In the genomic region with DNA sequence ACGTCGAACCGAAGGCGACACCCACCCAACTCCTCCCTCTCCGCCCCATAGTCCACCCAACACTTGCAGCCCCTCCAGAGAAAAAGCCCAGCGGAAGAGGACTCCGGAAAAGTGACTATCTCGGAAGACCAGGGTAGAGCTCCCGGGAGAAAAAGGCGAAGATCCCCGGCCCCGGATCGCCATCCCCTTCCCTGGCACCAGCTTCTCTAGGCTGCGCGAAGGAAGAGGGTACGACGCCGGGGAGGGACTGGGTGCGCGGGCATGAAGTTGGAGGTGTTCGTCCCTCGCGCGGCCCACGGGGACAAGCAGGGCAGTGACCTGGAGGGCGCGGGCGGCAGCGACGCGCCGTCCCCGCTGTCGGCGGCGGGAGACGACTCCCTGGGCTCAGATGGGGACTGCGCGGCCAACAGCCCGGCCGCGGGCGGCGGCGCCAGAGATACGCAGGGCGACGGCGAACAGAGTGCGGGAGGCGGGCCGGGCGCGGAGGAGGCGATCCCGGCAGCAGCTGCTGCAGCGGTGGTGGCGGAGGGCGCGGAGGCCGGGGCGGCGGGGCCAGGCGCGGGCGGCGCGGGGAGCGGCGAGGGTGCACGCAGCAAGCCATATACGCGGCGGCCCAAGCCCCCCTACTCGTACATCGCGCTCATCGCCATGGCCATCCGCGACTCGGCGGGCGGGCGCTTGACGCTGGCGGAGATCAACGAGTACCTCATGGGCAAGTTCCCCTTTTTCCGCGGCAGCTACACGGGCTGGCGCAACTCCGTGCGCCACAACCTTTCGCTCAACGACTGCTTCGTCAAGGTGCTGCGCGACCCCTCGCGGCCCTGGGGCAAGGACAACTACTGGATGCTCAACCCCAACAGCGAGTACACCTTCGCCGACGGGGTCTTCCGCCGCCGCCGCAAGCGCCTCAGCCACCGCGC, we compare ENCODE assay signal across 1 cellular context.
A peak's percentile ranks its signal among the peaks of the same experiment; 100 is the strongest.
TF ChIP-seq lines count a peak whose summit lies in the region.

No MANE protein-coding gene starts in this region.

TF ChIP-seq in HepG2, 621 proteins besides CTCF, POLR2A, EP300 and RAD21 (continued from another document and continues in another):
- TF ChIP-seq, protein P1, sequence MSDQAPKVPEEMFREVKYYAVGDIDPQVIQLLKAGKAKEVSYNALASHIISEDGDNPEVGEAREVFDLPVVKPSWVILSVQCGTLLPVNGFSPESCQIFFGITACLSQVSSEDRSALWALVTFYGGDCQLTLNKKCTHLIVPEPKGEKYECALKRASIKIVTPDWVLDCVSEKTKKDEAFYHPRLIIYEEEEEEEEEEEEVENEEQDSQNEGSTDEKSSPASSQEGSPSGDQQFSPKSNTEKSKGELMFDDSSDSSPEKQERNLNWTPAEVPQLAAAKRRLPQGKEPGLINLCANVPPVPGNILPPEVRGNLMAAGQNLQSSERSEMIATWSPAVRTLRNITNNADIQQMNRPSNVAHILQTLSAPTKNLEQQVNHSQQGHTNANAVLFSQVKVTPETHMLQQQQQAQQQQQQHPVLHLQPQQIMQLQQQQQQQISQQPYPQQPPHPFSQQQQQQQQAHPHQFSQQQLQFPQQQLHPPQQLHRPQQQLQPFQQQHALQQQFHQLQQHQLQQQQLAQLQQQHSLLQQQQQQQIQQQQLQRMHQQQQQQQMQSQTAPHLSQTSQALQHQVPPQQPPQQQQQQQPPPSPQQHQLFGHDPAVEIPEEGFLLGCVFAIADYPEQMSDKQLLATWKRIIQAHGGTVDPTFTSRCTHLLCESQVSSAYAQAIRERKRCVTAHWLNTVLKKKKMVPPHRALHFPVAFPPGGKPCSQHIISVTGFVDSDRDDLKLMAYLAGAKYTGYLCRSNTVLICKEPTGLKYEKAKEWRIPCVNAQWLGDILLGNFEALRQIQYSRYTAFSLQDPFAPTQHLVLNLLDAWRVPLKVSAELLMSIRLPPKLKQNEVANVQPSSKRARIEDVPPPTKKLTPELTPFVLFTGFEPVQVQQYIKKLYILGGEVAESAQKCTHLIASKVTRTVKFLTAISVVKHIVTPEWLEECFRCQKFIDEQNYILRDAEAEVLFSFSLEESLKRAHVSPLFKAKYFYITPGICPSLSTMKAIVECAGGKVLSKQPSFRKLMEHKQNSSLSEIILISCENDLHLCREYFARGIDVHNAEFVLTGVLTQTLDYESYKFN (CRISPR knock-in tag; conservative IDR thresholded peaks at IDR 0.05) = no peak
- TF ChIP-seq TAF15 (IDR thresholded peaks at IDR 0.05; ENCODE audit: low read depth, low read length, poor library complexity, severe bottlenecking) (peak; percentile 20), HCFC1 (IDR thresholded peaks at IDR 0.05; ENCODE audit: low read depth, low read length) (no peak), JUNB (CRISPR knock-in tag; IDR thresholded peaks at IDR 0.05; ENCODE audit: borderline replicate concordance) (0 out of 2 replicates have a peak, but pooled peaks have one; percentile 22), ZNF292 (CRISPR knock-in tag; IDR thresholded peaks at IDR 0.05; ENCODE audit: borderline replicate concordance, low read depth) (no peak), MAFG (CRISPR knock-in tag; IDR thresholded peaks at IDR 0.05) (no peak), CHD4 (IDR thresholded peaks at IDR 0.05; ENCODE audit: borderline replicate concordance, low read length) (no peak), ZNF337 (CRISPR knock-in tag; IDR thresholded peaks at IDR 0.05; ENCODE audit: borderline replicate concordance, low read depth) (no peak), ZNF550 (CRISPR knock-in tag; IDR thresholded peaks at IDR 0.05; ENCODE audit: borderline replicate concordance) (no peak), U2AF2 (IDR thresholded peaks at IDR 0.05; ENCODE audit: low read depth, low read length) (no peak), FOXP1 (IDR thresholded peaks at IDR 0.05) (no peak), FOXP1 (CRISPR knock-in tag; IDR thresholded peaks at IDR 0.05) (no peak), NFATC3 (CRISPR knock-in tag; IDR thresholded peaks at IDR 0.05) (no peak), BRD4 (CRISPR knock-in tag; IDR thresholded peaks at IDR 0.05) (0 out of 2 replicates have a peak, but pooled peaks have one; percentile 13), AGO1 (IDR thresholded peaks at IDR 0.05; ENCODE audit: low read depth, low read length, poor library complexity, severe bottlenecking) (peak; percentile 68), KLF13 (CRISPR knock-in tag; IDR thresholded peaks at IDR 0.05) (no peak), HNRNPL (IDR thresholded peaks at IDR 0.05; ENCODE audit: low read depth, low read length) (0 out of 2 replicates have a peak, but pooled peaks have one; percentile 44), ZNF460 (CRISPR knock-in tag; IDR thresholded peaks at IDR 0.05; ENCODE audit: borderline replicate concordance) (no peak), SMAD9 (CRISPR knock-in tag; IDR thresholded peaks at IDR 0.05) (peak; percentile 8; the same call in 1 of the 2 replicates), AKAP8 (CRISPR knock-in tag; IDR thresholded peaks at IDR 0.05) (no peak; the same call in 1 of the 2 replicates), HNRNPLL (IDR thresholded peaks at IDR 0.05; ENCODE audit: low read depth, low read length, poor library complexity, severe bottlenecking) (peak; percentile 80), TOE1 (CRISPR knock-in tag; IDR thresholded peaks at IDR 0.05) (no peak), ZSCAN29 (CRISPR knock-in tag; conservative IDR thresholded peaks at IDR 0.05) (no peak), GABPB1 (CRISPR knock-in tag; IDR thresholded peaks at IDR 0.05) (peak; percentile 39; the same call in 1 of the 2 replicates), SIN3B (IDR thresholded peaks at IDR 0.05; ENCODE audit: low read length) (no peak; the same call in 1 of the 2 replicates), PRMT3 (CRISPR knock-in tag; IDR thresholded peaks at IDR 0.05; ENCODE audit: borderline replicate concordance, low read depth) (peak; percentile 65; the same call in 1 of the 2 replicates), STAG1 (CRISPR knock-in tag; IDR thresholded peaks at IDR 0.05) (peak; percentile 58), KLF6 (CRISPR knock-in tag; IDR thresholded peaks at IDR 0.05) (no peak), MIER2 (CRISPR knock-in tag; IDR thresholded peaks at IDR 0.05) (no peak), MZF1 (CRISPR knock-in tag; IDR thresholded peaks at IDR 0.05; ENCODE audit: borderline replicate concordance) (no peak), ZNF383 (CRISPR knock-in tag; IDR thresholded peaks at IDR 0.05; ENCODE audit: borderline replicate concordance) (no peak), ZNF629 (CRISPR knock-in tag; conservative IDR thresholded peaks at IDR 0.05) (no peak), ZNF747 (CRISPR knock-in tag; IDR thresholded peaks at IDR 0.05; ENCODE audit: borderline replicate concordance) (0 out of 2 replicates have a peak, but pooled peaks have one; percentile 64), U2AF1 (optimal IDR thresholded peaks at IDR 0.05; ENCODE audit: low read depth, low read length) (peak; percentile 79), NFE2L1 (CRISPR knock-in tag; IDR thresholded peaks at IDR 0.05; ENCODE audit: borderline replicate concordance) (no peak), ZNF326 (CRISPR knock-in tag; IDR thresholded peaks at IDR 0.05; ENCODE audit: borderline replicate concordance) (no peak), KLF15 (CRISPR knock-in tag; IDR thresholded peaks at IDR 0.05; ENCODE audit: borderline replicate concordance) (no peak), KLF12 (CRISPR knock-in tag; IDR thresholded peaks at IDR 0.05; ENCODE audit: borderline replicate concordance) (no peak), RNF2 (conservative IDR thresholded peaks at IDR 0.05; ENCODE audit: low read depth) (no peak), TBX2 (CRISPR knock-in tag; IDR thresholded peaks at IDR 0.05; ENCODE audit: borderline replicate concordance) (0 out of 2 replicates have a peak, but pooled peaks have one; percentile 25), ZNF207 (IDR thresholded peaks at IDR 0.05; ENCODE audit: borderline replicate concordance) (no peak), SALL2 (CRISPR knock-in tag; IDR thresholded peaks at IDR 0.05) (peak; percentile 65; the same call in 1 of the 2 replicates), TARDBP (CRISPR knock-in tag; IDR thresholded peaks at IDR 0.05) (no peak), ARID2 (CRISPR knock-in tag; IDR thresholded peaks at IDR 0.05; ENCODE audit: borderline replicate concordance) (no peak), ZNF572 (CRISPR knock-in tag; IDR thresholded peaks at IDR 0.05) (no peak), ZBTB38 (CRISPR knock-in tag; IDR thresholded peaks at IDR 0.05) (no peak)
- TF ChIP-seq, protein P2, sequence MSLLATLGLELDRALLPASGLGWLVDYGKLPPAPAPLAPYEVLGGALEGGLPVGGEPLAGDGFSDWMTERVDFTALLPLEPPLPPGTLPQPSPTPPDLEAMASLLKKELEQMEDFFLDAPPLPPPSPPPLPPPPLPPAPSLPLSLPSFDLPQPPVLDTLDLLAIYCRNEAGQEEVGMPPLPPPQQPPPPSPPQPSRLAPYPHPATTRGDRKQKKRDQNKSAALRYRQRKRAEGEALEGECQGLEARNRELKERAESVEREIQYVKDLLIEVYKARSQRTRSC (CRISPR knock-in tag; IDR thresholded peaks at IDR 0.05; ENCODE audit: low read depth) = no peak; the same call in 1 of the 2 replicates
- TF ChIP-seq, protein P3, sequence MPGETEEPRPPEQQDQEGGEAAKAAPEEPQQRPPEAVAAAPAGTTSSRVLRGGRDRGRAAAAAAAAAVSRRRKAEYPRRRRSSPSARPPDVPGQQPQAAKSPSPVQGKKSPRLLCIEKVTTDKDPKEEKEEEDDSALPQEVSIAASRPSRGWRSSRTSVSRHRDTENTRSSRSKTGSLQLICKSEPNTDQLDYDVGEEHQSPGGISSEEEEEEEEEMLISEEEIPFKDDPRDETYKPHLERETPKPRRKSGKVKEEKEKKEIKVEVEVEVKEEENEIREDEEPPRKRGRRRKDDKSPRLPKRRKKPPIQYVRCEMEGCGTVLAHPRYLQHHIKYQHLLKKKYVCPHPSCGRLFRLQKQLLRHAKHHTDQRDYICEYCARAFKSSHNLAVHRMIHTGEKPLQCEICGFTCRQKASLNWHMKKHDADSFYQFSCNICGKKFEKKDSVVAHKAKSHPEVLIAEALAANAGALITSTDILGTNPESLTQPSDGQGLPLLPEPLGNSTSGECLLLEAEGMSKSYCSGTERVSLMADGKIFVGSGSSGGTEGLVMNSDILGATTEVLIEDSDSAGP (CRISPR knock-in tag; IDR thresholded peaks at IDR 0.05; ENCODE audit: borderline replicate concordance) = no peak; the same call in 1 of the 2 replicates
- TF ChIP-seq, protein P4, sequence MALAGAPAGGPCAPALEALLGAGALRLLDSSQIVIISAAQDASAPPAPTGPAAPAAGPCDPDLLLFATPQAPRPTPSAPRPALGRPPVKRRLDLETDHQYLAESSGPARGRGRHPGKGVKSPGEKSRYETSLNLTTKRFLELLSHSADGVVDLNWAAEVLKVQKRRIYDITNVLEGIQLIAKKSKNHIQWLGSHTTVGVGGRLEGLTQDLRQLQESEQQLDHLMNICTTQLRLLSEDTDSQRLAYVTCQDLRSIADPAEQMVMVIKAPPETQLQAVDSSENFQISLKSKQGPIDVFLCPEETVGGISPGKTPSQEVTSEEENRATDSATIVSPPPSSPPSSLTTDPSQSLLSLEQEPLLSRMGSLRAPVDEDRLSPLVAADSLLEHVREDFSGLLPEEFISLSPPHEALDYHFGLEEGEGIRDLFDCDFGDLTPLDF (CRISPR knock-in tag; IDR thresholded peaks at IDR 0.05) = no peak
- TF ChIP-seq, protein P5, sequence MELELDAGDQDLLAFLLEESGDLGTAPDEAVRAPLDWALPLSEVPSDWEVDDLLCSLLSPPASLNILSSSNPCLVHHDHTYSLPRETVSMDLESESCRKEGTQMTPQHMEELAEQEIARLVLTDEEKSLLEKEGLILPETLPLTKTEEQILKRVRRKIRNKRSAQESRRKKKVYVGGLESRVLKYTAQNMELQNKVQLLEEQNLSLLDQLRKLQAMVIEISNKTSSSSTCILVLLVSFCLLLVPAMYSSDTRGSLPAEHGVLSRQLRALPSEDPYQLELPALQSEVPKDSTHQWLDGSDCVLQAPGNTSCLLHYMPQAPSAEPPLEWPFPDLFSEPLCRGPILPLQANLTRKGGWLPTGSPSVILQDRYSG (CRISPR knock-in tag; IDR thresholded peaks at IDR 0.05) = no peak
- TF ChIP-seq, protein P6, sequence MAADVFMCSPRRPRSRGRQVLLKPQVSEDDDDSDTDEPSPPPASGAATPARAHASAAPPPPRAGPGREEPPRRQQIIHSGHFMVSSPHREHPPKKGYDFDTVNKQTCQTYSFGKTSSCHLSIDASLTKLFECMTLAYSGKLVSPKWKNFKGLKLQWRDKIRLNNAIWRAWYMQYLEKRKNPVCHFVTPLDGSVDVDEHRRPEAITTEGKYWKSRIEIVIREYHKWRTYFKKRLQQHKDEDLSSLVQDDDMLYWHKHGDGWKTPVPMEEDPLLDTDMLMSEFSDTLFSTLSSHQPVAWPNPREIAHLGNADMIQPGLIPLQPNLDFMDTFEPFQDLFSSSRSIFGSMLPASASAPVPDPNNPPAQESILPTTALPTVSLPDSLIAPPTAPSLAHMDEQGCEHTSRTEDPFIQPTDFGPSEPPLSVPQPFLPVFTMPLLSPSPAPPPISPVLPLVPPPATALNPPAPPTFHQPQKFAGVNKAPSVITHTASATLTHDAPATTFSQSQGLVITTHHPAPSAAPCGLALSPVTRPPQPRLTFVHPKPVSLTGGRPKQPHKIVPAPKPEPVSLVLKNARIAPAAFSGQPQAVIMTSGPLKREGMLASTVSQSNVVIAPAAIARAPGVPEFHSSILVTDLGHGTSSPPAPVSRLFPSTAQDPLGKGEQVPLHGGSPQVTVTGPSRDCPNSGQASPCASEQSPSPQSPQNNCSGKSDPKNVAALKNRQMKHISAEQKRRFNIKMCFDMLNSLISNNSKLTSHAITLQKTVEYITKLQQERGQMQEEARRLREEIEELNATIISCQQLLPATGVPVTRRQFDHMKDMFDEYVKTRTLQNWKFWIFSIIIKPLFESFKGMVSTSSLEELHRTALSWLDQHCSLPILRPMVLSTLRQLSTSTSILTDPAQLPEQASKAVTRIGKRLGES (CRISPR knock-in tag; IDR thresholded peaks at IDR 0.05; ENCODE audit: borderline replicate concordance) = no peak
- TF ChIP-seq, protein P7, sequence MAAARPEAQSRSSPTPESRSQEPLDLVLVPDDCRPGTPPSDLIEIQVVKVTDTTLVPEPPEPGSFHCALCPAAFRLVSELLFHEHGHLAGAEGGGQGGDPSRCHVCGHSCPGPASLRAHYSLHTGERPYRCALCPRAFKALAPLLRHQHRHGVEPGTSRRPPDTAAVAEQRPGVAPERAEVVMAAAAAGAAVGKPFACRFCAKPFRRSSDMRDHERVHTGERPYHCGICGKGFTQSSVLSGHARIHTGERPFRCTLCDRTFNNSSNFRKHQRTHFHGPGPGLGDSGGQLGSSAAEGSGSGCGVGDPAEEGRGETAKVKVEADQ (CRISPR knock-in tag; IDR thresholded peaks at IDR 0.05; ENCODE audit: borderline replicate concordance) = no peak
- TF ChIP-seq, protein P8, sequence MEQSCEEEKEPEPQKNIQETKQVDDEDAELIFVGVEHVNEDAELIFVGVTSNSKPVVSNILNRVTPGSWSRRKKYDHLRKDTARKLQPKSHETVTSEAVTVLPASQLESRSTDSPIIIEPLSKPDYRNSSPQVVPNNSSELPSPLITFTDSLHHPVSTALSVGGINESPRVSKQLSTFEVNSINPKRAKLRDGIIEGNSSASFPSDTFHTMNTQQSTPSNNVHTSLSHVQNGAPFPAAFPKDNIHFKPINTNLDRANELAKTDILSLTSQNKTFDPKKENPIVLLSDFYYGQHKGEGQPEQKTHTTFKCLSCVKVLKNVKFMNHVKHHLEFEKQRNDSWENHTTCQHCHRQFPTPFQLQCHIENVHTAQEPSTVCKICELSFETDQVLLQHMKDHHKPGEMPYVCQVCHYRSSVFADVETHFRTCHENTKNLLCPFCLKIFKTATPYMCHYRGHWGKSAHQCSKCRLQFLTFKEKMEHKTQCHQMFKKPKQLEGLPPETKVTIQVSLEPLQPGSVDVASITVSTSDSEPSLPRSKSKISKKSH (CRISPR knock-in tag; IDR thresholded peaks at IDR 0.05; ENCODE audit: borderline replicate concordance) = no peak
- TF ChIP-seq, protein P9, sequence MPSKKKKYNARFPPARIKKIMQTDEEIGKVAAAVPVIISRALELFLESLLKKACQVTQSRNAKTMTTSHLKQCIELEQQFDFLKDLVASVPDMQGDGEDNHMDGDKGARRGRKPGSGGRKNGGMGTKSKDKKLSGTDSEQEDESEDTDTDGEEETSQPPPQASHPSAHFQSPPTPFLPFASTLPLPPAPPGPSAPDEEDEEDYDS (CRISPR knock-in tag; IDR thresholded peaks at IDR 0.05) = no peak
